In the genomic region with DNA sequence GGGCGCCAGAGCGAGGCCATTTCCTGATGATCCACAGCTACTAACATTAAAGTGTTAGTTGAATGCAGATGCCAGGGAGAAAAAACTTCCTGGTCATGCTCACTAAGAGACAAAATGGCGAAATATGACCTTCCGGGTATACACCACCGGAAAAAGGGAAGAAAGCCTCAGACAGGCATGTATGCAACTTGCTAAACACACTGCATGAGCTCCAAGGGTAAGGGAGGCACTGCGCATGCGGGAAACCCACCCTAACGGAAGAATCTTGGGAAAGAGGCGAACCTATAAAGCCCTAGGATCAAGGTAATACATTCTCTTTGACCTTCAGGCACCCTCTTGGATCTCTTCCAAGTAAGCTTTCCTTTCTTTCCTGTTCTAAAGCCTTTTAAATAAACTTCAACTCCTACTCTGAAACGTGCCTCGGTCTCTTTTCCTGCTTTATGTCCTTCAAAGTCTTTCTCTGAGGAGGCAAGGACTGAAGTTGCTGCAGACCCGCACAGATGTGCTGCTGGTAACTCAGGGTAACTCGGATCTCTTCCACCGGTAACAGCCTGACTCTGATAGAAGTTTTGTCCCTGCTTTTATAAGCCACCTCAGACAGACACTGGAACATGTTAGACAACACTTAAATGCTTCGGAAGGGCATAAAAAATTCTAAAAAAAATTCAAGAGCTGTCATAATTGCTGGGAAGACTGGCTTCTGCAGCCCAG, we compare ENCODE assay signal across 27 cellular contexts.
"Had no signal": no experiment of that assay in that cellular context is flagged by ENCODE, and none has a peak within 500 bp of the region (broad histone marks: within the 10 kb centered on the region; RNA-seq: fewer than 3 reads in every experiment).

No MANE protein-coding gene starts in this region.

- H3K27me3 ChIP-seq: heart right ventricle, neutrophil, ovary, tibial nerve, uterus had no signal

- H3K27me3 Mint-ChIP-seq: activated B cell treated with CpG ODN at 0.5 μM for 24 hours; activated CD4-positive, alpha-beta T cell treated with anti-CD3 and anti-CD28 coated beads for 36 hours; activated naive CD8-positive, alpha-beta T cell treated with anti-CD3 and anti-CD28 coated beads, Interleukin-2, amount 10 ng/mL, durations not matched to agents 7 days and 5 days; activated T-cell treated with anti-CD3 and anti-CD28 coated beads, Interleukin-2, amount 50 U/mL, for 24 hours; stimulated activated naive CD8-positive, alpha-beta T cell treated with anti-CD3 and anti-CD28 coated beads, Interleukin-15, Interleukin-2, amounts not matched to agents 100 ng/mL and 50 ng/mL, for 24 hours; T-cell had no signal

- H3K9me3 ChIP-seq: heart right ventricle, neutrophil, ovary, prostate gland, tibial nerve, uterus had no signal

- H3K27ac ChIP-seq: coronary artery, heart right ventricle, neutrophil, ovary, prostate gland, tibial nerve, uterus had no signal

- H3K27ac Mint-ChIP-seq: activated B cell treated with CpG ODN at 0.5 μM for 24 hours; activated CD4-positive, alpha-beta T cell treated with anti-CD3 and anti-CD28 coated beads for 36 hours; activated naive CD8-positive, alpha-beta T cell treated with anti-CD3 and anti-CD28 coated beads, Interleukin-2, amount 10 ng/mL, durations not matched to agents 7 days and 5 days; activated T-cell treated with anti-CD3 and anti-CD28 coated beads, Interleukin-2, amount 50 U/mL, for 24 hours; activated T-helper 2 cell treated with anti-CD3 and anti-CD28 coated beads, Interferon-gamma antibody, Interleukin-2, Interleukin-4, amounts not matched to agents 10 μg/mL and 5 μg/mL and 100 μg/mL, durations not matched to agents 14 hours and 24 hours and 36 hours; natural killer cell; stimulated activated naive CD8-positive, alpha-beta T cell treated with anti-CD3 and anti-CD28 coated beads, Interleukin-15, Interleukin-2, amounts not matched to agents 100 ng/mL and 50 ng/mL, for 24 hours; T-cell; T-helper 2 cell treated with Interferon-gamma antibody and Interleukin-4, amounts not matched to agents 5 μg/mL and 100 μg/mL, for 36 hours had no signal

- H3K9me3 Mint-ChIP-seq: activated B cell treated with CpG ODN at 0.5 μM for 24 hours; activated naive CD8-positive, alpha-beta T cell treated with anti-CD3 and anti-CD28 coated beads, Interleukin-2, amount 10 ng/mL, durations not matched to agents 7 days and 5 days; activated T-cell treated with anti-CD3 and anti-CD28 coated beads, Interleukin-2, amount 50 U/mL, for 24 hours; activated T-helper 2 cell treated with anti-CD3 and anti-CD28 coated beads, Interferon-gamma antibody, Interleukin-2, Interleukin-4, amounts not matched to agents 10 μg/mL and 5 μg/mL and 100 μg/mL, durations not matched to agents 14 hours and 24 hours and 36 hours; natural killer cell; stimulated activated naive CD8-positive, alpha-beta T cell treated with anti-CD3 and anti-CD28 coated beads, Interleukin-15, Interleukin-2, amounts not matched to agents 100 ng/mL and 50 ng/mL, for 24 hours; T-cell; T-helper 2 cell treated with Interferon-gamma antibody and Interleukin-4, amounts not matched to agents 5 μg/mL and 100 μg/mL, for 36 hours had no signal

- H3K4me3 ChIP-seq: coronary artery, heart right ventricle, ovary, prostate gland, tibial nerve, uterus had no signal

- H3K36me3 ChIP-seq: neutrophil, ovary, prostate gland had no signal

- H3K4me3 Mint-ChIP-seq: activated B cell treated with CpG ODN at 0.5 μM for 24 hours; activated CD4-positive, alpha-beta T cell treated with anti-CD3 and anti-CD28 coated beads for 36 hours; activated naive CD8-positive, alpha-beta T cell treated with anti-CD3 and anti-CD28 coated beads, Interleukin-2, amount 10 ng/mL, durations not matched to agents 7 days and 5 days; activated T-cell treated with anti-CD3 and anti-CD28 coated beads, Interleukin-2, amount 50 U/mL, for 24 hours; natural killer cell; stimulated activated naive CD8-positive, alpha-beta T cell treated with anti-CD3 and anti-CD28 coated beads, Interleukin-15, Interleukin-2, amounts not matched to agents 100 ng/mL and 50 ng/mL, for 24 hours; T-cell; T-helper 2 cell treated with Interferon-gamma antibody and Interleukin-4, amounts not matched to agents 5 μg/mL and 100 μg/mL, for 36 hours had no signal

- H3K4me1 Mint-ChIP-seq: activated B cell treated with CpG ODN at 0.5 μM for 24 hours; activated CD4-positive, alpha-beta T cell treated with anti-CD3 and anti-CD28 coated beads for 36 hours; activated naive CD8-positive, alpha-beta T cell treated with anti-CD3 and anti-CD28 coated beads, Interleukin-2, amount 10 ng/mL, durations not matched to agents 7 days and 5 days; natural killer cell; T-cell had no signal

- H3K4me1 ChIP-seq: heart right ventricle, prostate gland, tibial nerve, uterus had no signal

- H3K36me3 Mint-ChIP-seq: activated naive CD8-positive, alpha-beta T cell treated with anti-CD3 and anti-CD28 coated beads, Interleukin-2, amount 10 ng/mL, durations not matched to agents 7 days and 5 days; natural killer cell had no signal

- ATAC-seq: activated CD4-positive, alpha-beta T cell treated with anti-CD3 and anti-CD28 coated beads for 36 hours; heart right ventricle; left cardiac atrium; natural killer cell; T-cell had no signal

- DNase-seq: activated B cell treated with CpG ODN at 0.5 μM for 24 hours; activated CD4-positive, alpha-beta T cell treated with anti-CD3 and anti-CD28 coated beads for 36 hours; activated CD4-positive, alpha-beta T cell treated with anti-CD3 and anti-CD28 coated beads, Interleukin-2, amount 50 U/mL, for 4 hours; activated CD8-positive, alpha-beta memory T cell treated with anti-CD3 and anti-CD28 coated beads for 24 hours; activated CD8-positive, alpha-beta memory T cell treated with anti-CD3 and anti-CD28 coated beads, Interleukin-2, amount 50 U/mL, for 4 hours; activated naive CD4-positive, alpha-beta T cell; activated naive CD8-positive, alpha-beta T cell treated with anti-CD3 and anti-CD28 coated beads, Interleukin-2, amount 10 ng/mL, durations not matched to agents 7 days and 5 days; activated T-cell treated with anti-CD3 and anti-CD28 coated beads, Interleukin-2, amount 50 U/mL, for 24 hours; amniotic stem cell; cerebellar nuclear complex; erythroblast; foreskin fibroblast; heart right ventricle; islet precursor cell; left cardiac atrium; natural killer cell; ovary; stimulated activated CD4-positive, alpha-beta T cell treated with anti-CD3 and anti-CD28 coated beads, Interleukin-1b, Interleukin-23, amount 100 ng/mL, for 48 hours; T-cell; uterus had no signal
